ENCODE assay signal across 14 cellular contexts in the genomic region with DNA sequence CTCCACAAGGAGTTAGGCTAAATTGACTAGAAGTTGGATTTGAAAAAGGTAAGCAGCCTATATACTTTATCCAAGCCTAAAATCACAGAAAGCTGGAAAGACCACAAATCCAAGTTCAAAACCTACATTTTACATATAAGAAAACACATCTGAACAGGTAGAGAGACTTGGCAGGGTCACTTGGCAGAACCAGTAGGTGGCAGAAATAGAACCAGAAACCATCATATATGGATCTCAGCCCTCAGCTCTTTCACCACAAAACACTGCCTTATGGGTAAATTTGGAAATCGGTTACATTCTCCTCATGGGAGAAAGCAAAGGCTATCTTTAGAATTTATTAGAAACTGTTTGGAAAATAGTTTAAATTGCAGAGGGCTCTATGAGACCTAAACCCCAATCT. TPM values are rescaled to one million over a fixed set of nuclear protein-coding genes. Genes with fewer than 3 reads are reported as not detected.
DNase-seq lines count a peak whose midpoint lies in the region; ATAC-seq and TF ChIP-seq lines count a peak whose summit lies in the region.
"Had no signal": no experiment of that assay in that cellular context is flagged by ENCODE, and none has a peak within 500 bp of the region (broad histone marks: within the 10 kb centered on the region; RNA-seq: fewer than 3 reads in every experiment).

No MANE protein-coding gene starts in this region.

- no peaks in the 10 kb centered on the region for H3K27me3 ChIP-seq in heart left ventricle

- TF ChIP-seq CTCF in heart left ventricle (IDR thresholded peaks at IDR 0.05) = peak in 6 of 12 donors; percentile 11 to 41 (median 19)
- TF ChIP-seq CTCF in VCaP (conservative IDR thresholded peaks at IDR 0.05) = peak; percentile 63
- TF ChIP-seq CTCF in foreskin fibroblast (IDR thresholded peaks at IDR 0.05; ENCODE audit: low read depth, low read length) = peak; percentile 20

- TF ChIP-seq POLR2A in heart left ventricle (IDR thresholded peaks at IDR 0.05) = no peak

- no peaks in the 10 kb centered on the region for H3K9me3 ChIP-seq in heart left ventricle

- H3K4me3 ChIP-seq in heart left ventricle (no peak overlapping the region), foreskin fibroblast (ENCODE audit: low read depth in 1 of 2, low read length in 2 of 2) (no peak overlapping the region)

- intact Hi-C loops in left ventricle myocardium superior (cut with micrococcal nuclease) (no loop called here), heart left ventricle (cut with DNase I) (loop anchor here in 2 of 10 donors (5.0 to 10.0 kb wide), 2 partner anchors 121 to 124 kb away; no protein-coding TSS in a partner anchor), posterior vena cava (cut with DNase I) (no loop called here)

- peaks cover 0 to 100% (median 97%) of the 10 kb centered on the region in 9 donors for H3K36me3 ChIP-seq in heart left ventricle

- DNase-seq in left ventricle myocardium superior = no peak
- DNase-seq in heart left ventricle = no peak
- no peak for DNase-seq in foreskin fibroblast
- no peak for DNase-seq in stimulated activated CD4-positive, alpha-beta T cell treated with anti-CD3 and anti-CD28 coated beads, Interleukin-4, amount 100 ng/mL, for 24 hours
- DNase-seq in posterior vena cava (ENCODE audit: low spot score) = no peak
- DNase-seq in activated CD4-positive, alpha-beta T cell treated with anti-CD3 and anti-CD28 coated beads, Interleukin-2, amount 50 U/mL, for 48 hours = no peak
- DNase-seq: activated naive CD4-positive, alpha-beta T cell treated with anti-CD3 and anti-CD28 coated beads, Interleukin-2, amount 50 U/mL, for 16 hours; Calu3; stimulated activated CD4-positive, alpha-beta T cell treated with anti-CD3 and anti-CD28 coated beads, Interleukin-12 subunit alpha, Interleukin-12 subunit beta, amount 100 ng/mL, for 4 hours had no signal

- 33 to 56% (median 40%) methylated on average over 1 of the region's 1 CpG for WGBS in heart left ventricle, 4 donors

- ATAC-seq in left ventricle myocardium superior (peak; percentile 28), heart left ventricle (no peak), HG03095 (IDR thresholded peaks at IDR 0.05; ENCODE audit: unreplicated experiment) (no peak)

- peaks cover 0 to 8% (median 0%) of the 10 kb centered on the region in 12 donors for H3K4me1 ChIP-seq in heart left ventricle

- H3K27ac ChIP-seq in heart left ventricle (peak overlapping the region in 1 of 12 donors; percentile 20), VCaP (peak overlapping the region; percentile 52)

RNA-seq across cellular contexts. Expression of a gene that starts 44.2 kb away (rescaled TPM):
- 33.6 TPM for total RNA-seq in left ventricle myocardium superior
- total RNA-seq in heart left ventricle = 10 to 100 TPM; 27.6 to 42.2 (median 32.9) TPM
- 10 to 100 TPM; 23.2 to 33.9 TPM for polyA plus RNA-seq in heart left ventricle
- total RNA-seq in posterior vena cava = 10 to 100 TPM; 21.6 to 23.9 TPM

RNA-seq across cellular contexts. Expression of a gene that starts 55.8 kb away (rescaled TPM):
- total RNA-seq in left ventricle myocardium superior (not detected), heart left ventricle (10 to 100 TPM in 1 of 9 donors, 1 to 10 TPM in 4, under 1 TPM in 1, not detected in 3; 0.42 to 11.4 (median 1.7) TPM), posterior vena cava (not detected)
- 1 to 10 TPM in 1 of 2 donors, not detected in 1; 1.1 TPM for polyA plus RNA-seq in heart left ventricle
- total RNA-seq: endothelial cell of umbilical vein, neural crest cell, subcutaneous adipose tissue had no signal
- polyA plus RNA-seq: endothelial cell of umbilical vein had no signal
